ENCODE assay signal across 10 cellular contexts in genomic region chr12:57151741-57152407, GRCh38. TPM values are rescaled to one million over a fixed set of nuclear protein-coding genes. Genes with fewer than 3 reads are reported as not detected.
DNase-seq lines count a peak whose midpoint lies in the region; ATAC-seq and TF ChIP-seq lines count a peak whose summit lies in the region.
"Had no signal": no experiment of that assay in that cellular context is flagged by ENCODE, and none has a peak within 500 bp of the region (broad histone marks: within the 10 kb centered on the region; RNA-seq: fewer than 3 reads in every experiment).

No MANE protein-coding gene starts in this region.

- H3K4me1 ChIP-seq in adipocyte (ENCODE audit: control insufficient read depth, insufficient read depth, low read length) = peaks cover 97% of the 10 kb centered on the region
- H3K4me1 ChIP-seq in sigmoid colon = peaks cover 0 to 74% (median 69%) of the 10 kb centered on the region in 4 donors

- no peak for TF ChIP-seq POLR2A in sigmoid colon (IDR thresholded peaks at IDR 0.05)

- H3K27me3 ChIP-seq in adipocyte (replicated peaks; ENCODE audit: control insufficient read depth, insufficient read depth, low read length) = no peaks in the 10 kb centered on the region
- H3K27me3 ChIP-seq in sigmoid colon = no peaks in the 10 kb centered on the region

- DNase-seq in Daoy (ENCODE audit: low read depth) (peak; percentile 68), adipocyte (ENCODE audit: low read depth) (peak; percentile 89), fibroblast of the conjunctiva (ENCODE audit: low read depth) (peak; percentile 87), sigmoid colon (peak; percentile 84), GM10266 (ENCODE audit: extremely low spot score) (no peak), glutamatergic neuron (no peak), iPS-NIHi11 (ENCODE audit: low spot score) (no peak)
- DNase-seq: activated naive CD4-positive, alpha-beta T cell treated with anti-CD3 and anti-CD28 coated beads, Interleukin-2, amount 10 ng/mL, durations not matched to agents 7 days and 5 days; kidney had no signal

- whole genome bisulfite sequencing in sigmoid colon, 2 donors = 76 to 86% methylated on average over 14 of the region's 14 CpGs

- H3K9ac ChIP-seq in adipocyte (ENCODE audit: low read length) = peak overlapping the region; percentile 91

- no peak for TF ChIP-seq CTCF in sigmoid colon (IDR thresholded peaks at IDR 0.05)
- no peak for TF ChIP-seq CTCF in GM10266 (IDR thresholded peaks at IDR 0.05; ENCODE audit: control insufficient read depth, insufficient read depth, low read depth, missing control alignments)
- no peak for TF ChIP-seq CTCF in glutamatergic neuron (IDR thresholded peaks at IDR 0.05; ENCODE audit: partially characterized antibody, unreplicated experiment)

- no peak overlapping the region for H3K4me3 Mint-ChIP-seq in glutamatergic neuron (ENCODE audit: unreplicated experiment)
- H3K4me3 Mint-ChIP-seq: activated naive CD4-positive, alpha-beta T cell treated with anti-CD3 and anti-CD28 coated beads, Interleukin-2, amount 10 ng/mL, durations not matched to agents 7 days and 5 days had no signal

- intact Hi-C loops in sigmoid colon (cut with DNase I) = no loop called here

- H3K27me3 Mint-ChIP-seq in glutamatergic neuron (ENCODE audit: unreplicated experiment) = peaks cover 2% of the 10 kb centered on the region

- peak overlapping the region; percentile 54 for H3K4me3 ChIP-seq in adipocyte (ENCODE audit: low read length)
- no peak overlapping the region for H3K4me3 ChIP-seq in sigmoid colon

- peak overlapping the region; percentile 79 to 85 (median 84) for H3K27ac ChIP-seq in sigmoid colon

- peaks cover 2% of the 10 kb centered on the region for H3K4me1 Mint-ChIP-seq in glutamatergic neuron (ENCODE audit: low read depth, unreplicated experiment)

- H3K36me3 Mint-ChIP-seq in glutamatergic neuron (ENCODE audit: unreplicated experiment) = peaks cover 3% of the 10 kb centered on the region
- H3K36me3 Mint-ChIP-seq: activated naive CD4-positive, alpha-beta T cell treated with anti-CD3 and anti-CD28 coated beads, Interleukin-2, amount 10 ng/mL, durations not matched to agents 7 days and 5 days had no signal

- TF ChIP-seq EP300 in sigmoid colon (IDR thresholded peaks at IDR 0.05) = no peak

- H3K27ac Mint-ChIP-seq in glutamatergic neuron (ENCODE audit: unreplicated experiment) = no peak overlapping the region
- H3K27ac Mint-ChIP-seq: activated naive CD4-positive, alpha-beta T cell treated with anti-CD3 and anti-CD28 coated beads, Interleukin-2, amount 10 ng/mL, durations not matched to agents 7 days and 5 days had no signal

- H3K36me3 ChIP-seq in adipocyte (ENCODE audit: control insufficient read depth, insufficient read depth, low read length, severe bottlenecking) = peaks cover 69% of the 10 kb centered on the region
- peaks cover 26 to 40% (median 31%) of the 10 kb centered on the region in 4 donors for H3K36me3 ChIP-seq in sigmoid colon

- H3K9me3 ChIP-seq in adipocyte (ENCODE audit: control insufficient read depth, low read length) (no peaks in the 10 kb centered on the region), sigmoid colon (no peaks in the 10 kb centered on the region)

- no peak for ATAC-seq in HG02973 (IDR thresholded peaks at IDR 0.05; ENCODE audit: unreplicated experiment)

- no peaks in the 10 kb centered on the region for H3K9me3 Mint-ChIP-seq in glutamatergic neuron (ENCODE audit: unreplicated experiment)
- H3K9me3 Mint-ChIP-seq: activated naive CD4-positive, alpha-beta T cell treated with anti-CD3 and anti-CD28 coated beads, Interleukin-2, amount 10 ng/mL, durations not matched to agents 7 days and 5 days had no signal

RNA-seq across cellular contexts. Expression of gene LRP1-AS, which starts 4.5 kb away (rescaled TPM):
- not detected in 2 replicates for total RNA-seq in Daoy (2014; rRNA removed; shearing (Covaris generic))
- total RNA-seq in sigmoid colon (not detected), glutamatergic neuron (ENCODE audit: unreplicated experiment) (not detected)
- polyA plus RNA-seq in sigmoid colon = not detected
- total RNA-seq: kidney had no signal

RNA-seq across cellular contexts. Expression of gene LRP1, which starts 23.6 kb away (rescaled TPM):
- total RNA-seq in Daoy (2014; rRNA removed; shearing (Covaris generic)) = 2.8 and 3.9 TPM in 2 replicates
- 100 to 1,000 TPM; 147 to 262 (median 204) TPM for total RNA-seq in sigmoid colon
- polyA plus RNA-seq in sigmoid colon = 10 to 100 TPM; 11.4 to 57.9 (median 14.1) TPM
- 125 TPM for total RNA-seq in glutamatergic neuron (ENCODE audit: unreplicated experiment)

RNA-seq across cellular contexts. Expression of gene STAT6, which starts 40.7 kb away (rescaled TPM):
- 39.1 and 44.4 TPM in 2 replicates for total RNA-seq in Daoy (2014; rRNA removed; shearing (Covaris generic))
- total RNA-seq in sigmoid colon (100 to 1,000 TPM; 105 to 163 (median 113) TPM), glutamatergic neuron (ENCODE audit: unreplicated experiment) (34.4 TPM)
- 100 to 1,000 TPM in 2 of 3 donors, 10 to 100 TPM in 1; 66.1 to 210 (median 123) TPM for polyA plus RNA-seq in sigmoid colon

Comparison
In these comparisons a context has a peak if more than half of its experiments do, and no peak if none do; other contexts are left out.
1. DNase-seq: peak in Daoy (single experiment), adipocyte (single experiment), fibroblast of the conjunctiva (single experiment) and sigmoid colon (single experiment); none in GM10266 (single experiment), glutamatergic neuron (single experiment) and iPS-NIHi11 (single experiment).
2. RNA of gene LRP1, which starts 23.6 kb away (total RNA-seq): 147 to 262 TPM in sigmoid colon and 125 TPM in glutamatergic neuron (single experiment); 2.8 to 3.9 TPM in Daoy; every median in the first group is over 10 times any median in the second.